Comparison of ENCODE assay signal across 18 cellular contexts in the genomic region with DNA sequence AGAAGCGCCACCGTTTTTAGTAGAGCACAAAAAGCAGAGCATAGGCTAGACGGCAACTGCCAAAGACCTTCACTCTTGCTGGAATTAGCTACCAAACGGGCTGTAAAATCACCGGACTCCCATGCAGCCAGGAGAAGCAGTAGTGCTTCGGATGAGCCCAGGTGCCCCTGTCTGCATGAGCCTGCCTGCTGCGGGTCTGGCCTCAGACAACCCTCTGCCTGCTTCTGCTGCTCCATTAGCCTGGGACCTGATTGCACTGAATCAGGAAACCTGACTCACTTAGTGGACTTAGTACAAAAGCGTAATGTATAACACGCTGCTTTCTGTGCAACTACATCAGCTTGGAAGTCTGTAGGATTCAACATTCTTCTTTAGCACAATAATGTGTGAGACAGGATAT.
A peak's percentile ranks its signal among the peaks of the same experiment; 100 is the strongest.
DNase-seq lines count a peak whose midpoint lies in the region; ATAC-seq and TF ChIP-seq lines count a peak whose summit lies in the region.
"Had no signal": no experiment of that assay in that cellular context is flagged by ENCODE, and none has a peak within 500 bp of the region (broad histone marks: within the 10 kb centered on the region; RNA-seq: fewer than 3 reads in every experiment).

No MANE protein-coding gene starts in this region.

- no peak overlapping the region for H3K4ac ChIP-seq in mesenchymal stem cell (ENCODE audit: low read depth in 1 of 2, low read length in 2 of 2)

- H3K27ac ChIP-seq in cardiac muscle cell, result peak overlapping the region; percentile 99
- H3K27ac ChIP-seq in mesenchymal stem cell (ENCODE audit: low read length, poor library complexity, severe bottlenecking), result no peak overlapping the region
- H3K27ac ChIP-seq in gastroesophageal sphincter, result no peak overlapping the region
- H3K27ac ChIP-seq in breast epithelium, result no peak overlapping the region
- H3K27ac ChIP-seq: C4-2B had no signal

- DNase-seq in cardiac muscle cell (ENCODE audit: low read depth in 1 of 2, low spot score in 1 of 2), result peak in 1 of 2 donors; percentile 36
- no peak for DNase-seq in Right ventricle myocardium inferior (ENCODE audit: missing footprints)
- DNase-seq in mesenchymal stem cell, result no peak
- DNase-seq in breast epithelium (ENCODE audit: low spot score in 2 of 2), result no peak
- no peak for DNase-seq in foreskin melanocyte
- DNase-seq: COR-L47, MG63, NCI-H1092 treated with DMSO at 0.1 percent for 48 hours, NCI-H1694 treated with DMSO at 0.1 percent for 48 hours, NCI-H446 treated with DMSO at 0.1 percent for 48 hours, NCI-H82, SHP77 had no signal

- H3K4me3 ChIP-seq in cardiac muscle cell (peak overlapping the region; percentile 60), endocrine pancreas (ENCODE audit: control insufficient read depth, insufficient read depth, low read length) (peak overlapping the region; percentile 32), mesenchymal stem cell (ENCODE audit: insufficient read depth in 1 of 2, low read depth in 1 of 2, low read length in 2 of 2) (no peak overlapping the region), gastroesophageal sphincter (no peak overlapping the region), breast epithelium (no peak overlapping the region)
- H3K4me3 ChIP-seq: MG63 had no signal

- no peak for TF ChIP-seq EP300 in gastroesophageal sphincter (IDR thresholded peaks at IDR 0.05)

- H2BK5ac ChIP-seq in mesenchymal stem cell (ENCODE audit: low read depth, low read length, poor library complexity, severe bottlenecking), result no peak overlapping the region

- H2BK15ac ChIP-seq in mesenchymal stem cell (ENCODE audit: low read depth, poor library complexity, severe bottlenecking), result no peak overlapping the region

- H2AFZ ChIP-seq in mesenchymal stem cell (ENCODE audit: low read depth, low read length), result no peak overlapping the region

- no peak overlapping the region for H2BK120ac ChIP-seq in mesenchymal stem cell (ENCODE audit: low read depth, low read length)

- no peaks in the 10 kb centered on the region for H3K9me3 ChIP-seq in cardiac muscle cell (ENCODE audit: low read depth)
- H3K9me3 ChIP-seq in endocrine pancreas (ENCODE audit: control insufficient read depth, low read length), result no peaks in the 10 kb centered on the region
- H3K9me3 ChIP-seq in mesenchymal stem cell (ENCODE audit: control insufficient read depth, low read length), result no peaks in the 10 kb centered on the region
- no peaks in the 10 kb centered on the region for H3K9me3 ChIP-seq in gastroesophageal sphincter
- no peaks in the 10 kb centered on the region for H3K9me3 ChIP-seq in breast epithelium
- H3K9me3 ChIP-seq: MG63 had no signal

- no peak overlapping the region for H3K4me2 ChIP-seq in mesenchymal stem cell (ENCODE audit: low read length, poor library complexity, severe bottlenecking)

- WGBS in mesenchymal stem cell, result 90% methylated on average over 9 of the region's 9 CpGs
- 100% methylated on average over 2 to 3 of the region's 9 CpGs for WGBS in gastroesophageal sphincter (ENCODE audit: low coverage in 1 of 2), 2 donors

- no peak for ATAC-seq in Right ventricle myocardium inferior
- ATAC-seq in gastroesophageal sphincter, result no peak
- no peak for ATAC-seq in HG03520 (IDR thresholded peaks at IDR 0.05; ENCODE audit: unreplicated experiment)
- ATAC-seq: HepG2, Panc1 had no signal

- H3K14ac ChIP-seq in mesenchymal stem cell (ENCODE audit: low read length in 2 of 2), result no peak overlapping the region

- no peak overlapping the region for H3K9ac ChIP-seq in endocrine pancreas (ENCODE audit: control insufficient read depth, insufficient read depth, low read length)
- no peak overlapping the region for H3K9ac ChIP-seq in mesenchymal stem cell (ENCODE audit: low read length)

- H3K23ac ChIP-seq in mesenchymal stem cell (ENCODE audit: low read length in 2 of 2), result no peak overlapping the region

- H3K18ac ChIP-seq in mesenchymal stem cell (ENCODE audit: low read depth in 1 of 2, low read length in 2 of 2), result no peak overlapping the region

- no peaks in the 10 kb centered on the region for H3K36me3 ChIP-seq in cardiac muscle cell
- no peaks in the 10 kb centered on the region for H3K36me3 ChIP-seq in endocrine pancreas (ENCODE audit: control insufficient read depth, insufficient read depth, low read length)
- peaks cover 12 to 65% of the 10 kb centered on the region in 2 experiments for H3K36me3 ChIP-seq in mesenchymal stem cell (ENCODE audit: control insufficient read depth in 1 of 2, insufficient read depth in 2 of 2, low read depth in 1 of 2, low read length in 2 of 2)
- H3K36me3 ChIP-seq in gastroesophageal sphincter, result peaks cover 0 to 16% of the 10 kb centered on the region in 2 donors
- no peaks in the 10 kb centered on the region for H3K36me3 ChIP-seq in breast epithelium

- peaks cover 16% of the 10 kb centered on the region for H3K79me1 ChIP-seq in mesenchymal stem cell (replicated peaks; ENCODE audit: low read length, poor library complexity, severe bottlenecking)

- H3K27me3 ChIP-seq in cardiac muscle cell (no peaks in the 10 kb centered on the region), endocrine pancreas (ENCODE audit: control insufficient read depth, insufficient read depth, low read length) (no peaks in the 10 kb centered on the region), mesenchymal stem cell (ENCODE audit: control insufficient read depth in 1 of 2, insufficient read depth in 1 of 2, low read length in 2 of 2) (no peaks in the 10 kb centered on the region), gastroesophageal sphincter (no peaks in the 10 kb centered on the region), breast epithelium (no peaks in the 10 kb centered on the region)
- H3K27me3 ChIP-seq: MG63 had no signal

- H4K91ac ChIP-seq in mesenchymal stem cell (ENCODE audit: low read length), result no peak overlapping the region

- peak overlapping the region; percentile 33 for H4K8ac ChIP-seq in mesenchymal stem cell (ENCODE audit: low read length)

- no peak overlapping the region for H2BK12ac ChIP-seq in mesenchymal stem cell (ENCODE audit: low read length in 2 of 2)

- H3K4me1 ChIP-seq in cardiac muscle cell (ENCODE audit: low read depth), result peaks cover 36% of the 10 kb centered on the region
- peaks cover 21% of the 10 kb centered on the region for H3K4me1 ChIP-seq in endocrine pancreas (ENCODE audit: control insufficient read depth, insufficient read depth, low read length)
- peaks cover 2% of the 10 kb centered on the region for H3K4me1 ChIP-seq in mesenchymal stem cell (ENCODE audit: control insufficient read depth, insufficient read depth, low read depth, low read length)
- H3K4me1 ChIP-seq in gastroesophageal sphincter, result no peaks in the 10 kb centered on the region
- no peaks in the 10 kb centered on the region for H3K4me1 ChIP-seq in breast epithelium

- intact Hi-C loops in Right ventricle myocardium inferior (cut with DNase I), result no loop called here
- intact Hi-C loops in breast epithelium (cut with DNase I; ENCODE audit: low total_unique reads), result no loop called here

- TF ChIP-seq POLR2A in gastroesophageal sphincter (IDR thresholded peaks at IDR 0.05) (no peak), breast epithelium (IDR thresholded peaks at IDR 0.05) (no peak)

- H2AK5ac ChIP-seq in mesenchymal stem cell (ENCODE audit: low read length, severe bottlenecking), result no peak overlapping the region

- no peak for TF ChIP-seq CTCF in cardiac muscle cell (IDR thresholded peaks at IDR 0.05; ENCODE audit: low read depth, low read length)
- TF ChIP-seq CTCF in gastroesophageal sphincter (IDR thresholded peaks at IDR 0.05), result no peak
- no peak for TF ChIP-seq CTCF in breast epithelium (IDR thresholded peaks at IDR 0.05)

Comparison
In these comparisons a context has a peak if more than half of its experiments do, and no peak if none do; other contexts are left out.
1. H3K4me3 ChIP-seq: peak in cardiac muscle cell (single experiment) and endocrine pancreas (single experiment); none in mesenchymal stem cell (0 of 2), gastroesophageal sphincter (0 of 2) and breast epithelium (0 of 3).